11 cellular contexts compared by ENCODE assay signal in the genomic region with DNA sequence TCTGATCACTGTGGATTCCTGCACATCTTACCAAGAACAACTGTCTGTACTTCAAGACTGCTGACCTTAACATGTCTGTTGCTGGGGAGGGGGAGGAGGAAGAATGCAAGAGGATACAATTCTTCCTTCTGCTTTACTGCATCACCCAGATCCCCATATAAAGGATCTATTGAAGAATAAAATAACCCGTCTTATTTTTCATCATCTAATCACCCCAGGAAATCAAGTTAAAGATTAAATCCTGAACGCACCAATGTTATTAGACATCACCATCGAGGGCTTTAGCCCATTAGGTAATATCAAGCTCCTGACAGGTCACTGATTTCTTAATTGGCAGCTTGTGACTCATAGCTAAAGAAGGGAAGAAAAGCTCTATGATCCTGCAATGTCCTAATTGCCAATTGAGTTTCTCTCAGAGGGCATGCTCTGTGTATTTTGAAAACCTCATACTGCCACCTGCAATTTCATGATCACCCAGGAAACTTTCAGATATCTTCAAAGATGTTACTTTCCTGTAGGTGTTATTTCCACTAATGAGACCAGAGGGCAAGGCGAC.
"Had no signal": no experiment of that assay in that cellular context is flagged by ENCODE, and none has a peak within 500 bp of the region (broad histone marks: within the 10 kb centered on the region; RNA-seq: fewer than 3 reads in every experiment).

No MANE protein-coding gene starts in this region.

- DNase-seq: activated CD4-positive, alpha-beta T cell treated with anti-CD3 and anti-CD28 coated beads for 1 hour; activated CD4-positive, alpha-beta T cell treated with anti-CD3 and anti-CD28 coated beads, Interleukin-2, amount 50 U/mL, for 4 hours; activated naive CD4-positive, alpha-beta T cell treated with Interleukin-2 at 50 U/mL for 16 hours; activated T-cell treated with anti-CD3 and anti-CD28 coated beads for 4 hours; left cardiac atrium; pancreas; thyroid gland had no signal

- H3K4me1 Mint-ChIP-seq: stimulated activated effector memory CD8-positive, alpha-beta T cell treated with anti-CD3 and anti-CD28 coated beads, Interleukin-12 subunit alpha, Interleukin-12 subunit beta, amount 100 ng/mL, for 72 hours had no signal

- H3K9me3 Mint-ChIP-seq: stimulated activated effector memory CD8-positive, alpha-beta T cell treated with anti-CD3 and anti-CD28 coated beads, Interleukin-12 subunit alpha, Interleukin-12 subunit beta, amount 100 ng/mL, for 72 hours had no signal

- H3K4me1 ChIP-seq: pancreas, thyroid gland, vagina had no signal

- H3K27ac ChIP-seq: pancreas, thyroid gland, vagina, VCaP had no signal

- H3K36me3 Mint-ChIP-seq: stimulated activated effector memory CD8-positive, alpha-beta T cell treated with anti-CD3 and anti-CD28 coated beads, Interleukin-12 subunit alpha, Interleukin-12 subunit beta, amount 100 ng/mL, for 72 hours had no signal

- H3K4me3 ChIP-seq: lung, pancreas, thyroid gland, vagina had no signal

- H3K27me3 ChIP-seq: pancreas, thyroid gland, vagina had no signal

- H3K4me3 Mint-ChIP-seq: stimulated activated effector memory CD8-positive, alpha-beta T cell treated with anti-CD3 and anti-CD28 coated beads, Interleukin-12 subunit alpha, Interleukin-12 subunit beta, amount 100 ng/mL, for 72 hours had no signal

- ATAC-seq: left cardiac atrium; pancreas; stimulated activated effector memory CD8-positive, alpha-beta T cell treated with anti-CD3 and anti-CD28 coated beads, Interleukin-12 subunit alpha, Interleukin-12 subunit beta, amount 100 ng/mL, for 72 hours had no signal

- H3K9me3 ChIP-seq: pancreas, thyroid gland, vagina had no signal

- H3K27ac Mint-ChIP-seq: stimulated activated effector memory CD8-positive, alpha-beta T cell treated with anti-CD3 and anti-CD28 coated beads, Interleukin-12 subunit alpha, Interleukin-12 subunit beta, amount 100 ng/mL, for 72 hours had no signal

- H3K36me3 ChIP-seq: pancreas, thyroid gland, vagina had no signal
